In genomic region chr7:26525413-26526287, GRCh38 we compare ENCODE assay signal across 1 cellular context.
TF ChIP-seq lines count a peak whose summit lies in the region.

No MANE protein-coding gene starts in this region.

TF ChIP-seq in WTC11, 78 proteins besides CTCF, POLR2A, EP300 and RAD21 (continued from another document):
- no peak for TF ChIP-seq ZNF425 (CRISPR knock-in tag; conservative IDR thresholded peaks at IDR 0.05)
